8 cellular contexts compared by ENCODE assay signal in genomic region chr5:52948418-52949076, GRCh38. TPM values are rescaled to one million over a fixed set of nuclear protein-coding genes. Genes with fewer than 3 reads are reported as not detected.
DNase-seq lines count a peak whose midpoint lies in the region; ATAC-seq and TF ChIP-seq lines count a peak whose summit lies in the region.

No MANE protein-coding gene starts in this region.

- no peaks in the 10 kb centered on the region for H3K79me1 ChIP-seq in neuronal stem cell (ENCODE audit: low read depth, low read length)

- peak; percentile 98 for ATAC-seq in DND-41 (ENCODE audit: insufficient read depth, low read depth)
- ATAC-seq in GM21447 (IDR thresholded peaks at IDR 0.05; ENCODE audit: unreplicated experiment): peak; percentile 99

- no peak overlapping the region for H3K14ac ChIP-seq in neuronal stem cell (ENCODE audit: low read length)

- H3K9ac ChIP-seq in DND-41 (ENCODE audit: low read depth, low read length) (peak overlapping the region; percentile 13; the same call in 1 of the 2 replicates), OCI-LY1 (ENCODE audit: low read length) (no peak overlapping the region), fibroblast of lung (ENCODE audit: insufficient read depth, low read length) (no peak overlapping the region), neuronal stem cell (ENCODE audit: low read depth, low read length, poor library complexity) (no peak overlapping the region)

- WGBS in neuronal stem cell (ENCODE audit: extremely low coverage in 2 of 2, insufficient read length in 2 of 2, insufficient replicate concordance in 1 of 2), 2 donors: no CpG with 5 or more reads among the region's 1 CpG
- WGBS in tibial nerve, 2 donors: 25 to 46% methylated on average over 1 of the region's 1 CpG

- TF ChIP-seq CTCF in DND-41 (IDR thresholded peaks at IDR 0.05; ENCODE audit: borderline replicate concordance, extremely low read depth, low read length, poor library complexity, severe bottlenecking) (peak; percentile 94), OCI-LY1 (IDR thresholded peaks at IDR 0.05; ENCODE audit: low read length) (peak; percentile 74), fibroblast of lung (conservative IDR thresholded peaks at IDR 0.05 in 1 of 2, IDR thresholded peaks at IDR 0.05 in 1 of 2; ENCODE audit: low read depth in 1 of 2, low read length in 2 of 2) (peak; percentile 78 to 80), tibial nerve (IDR thresholded peaks at IDR 0.05) (peak; percentile 68 to 88 (median 81))

- H3K18ac ChIP-seq in neuronal stem cell (ENCODE audit: low read length): no peak overlapping the region

- peak overlapping the region; percentile 64 for H2AFZ ChIP-seq in DND-41 (ENCODE audit: low read depth, low read length)
- H2AFZ ChIP-seq in OCI-LY1 (ENCODE audit: low read length): no peak overlapping the region
- no peak overlapping the region for H2AFZ ChIP-seq in fibroblast of lung (ENCODE audit: low read length)
- peak overlapping the region; percentile 46 for H2AFZ ChIP-seq in neuronal stem cell (ENCODE audit: low read length)

- TF ChIP-seq EP300 in tibial nerve (IDR thresholded peaks at IDR 0.05): peak in 1 of 2 donors; percentile 26

- no peak for TF ChIP-seq POLR2A in tibial nerve (IDR thresholded peaks at IDR 0.05)

- H3K4me1 ChIP-seq in DND-41 (ENCODE audit: insufficient read depth, low read length) (peaks cover 27% of the 10 kb centered on the region), OCI-LY1 (ENCODE audit: insufficient read depth, low read length, severe bottlenecking) (no peaks in the 10 kb centered on the region), fibroblast of lung (ENCODE audit: control insufficient read depth, extremely low read depth, insufficient read depth, low read length) (peaks cover 7% of the 10 kb centered on the region), neuronal stem cell (ENCODE audit: control insufficient read depth in 2 of 2, insufficient read depth in 1 of 2, low read depth in 1 of 2, low read length in 2 of 2) (no peaks in the 10 kb centered on the region), tibial nerve (peaks cover 0 to 42% (median 0%) of the 10 kb centered on the region in 4 donors)

- no peak overlapping the region for H3K23ac ChIP-seq in neuronal stem cell (ENCODE audit: low read depth, low read length, poor library complexity)

- H3K4me2 ChIP-seq in DND-41 (ENCODE audit: insufficient read depth, low read length) (peak overlapping the region; percentile 4; the same call in 1 of the 2 replicates), OCI-LY1 (ENCODE audit: low read length) (no peak overlapping the region), fibroblast of lung (ENCODE audit: extremely low read depth, insufficient read depth, low read length) (no peak overlapping the region), neuronal stem cell (ENCODE audit: insufficient read depth, low read length, poor library complexity, severe bottlenecking) (no peak overlapping the region)

- no peak overlapping the region for H3K4ac ChIP-seq in neuronal stem cell (ENCODE audit: low read length)

- no peaks in the 10 kb centered on the region for H3K9me3 ChIP-seq in DND-41 (ENCODE audit: insufficient read depth, low read length, severe bottlenecking)
- H3K9me3 ChIP-seq in OCI-LY1 (ENCODE audit: low read length): no peaks in the 10 kb centered on the region
- H3K9me3 ChIP-seq in fibroblast of lung (ENCODE audit: control insufficient read depth, insufficient read depth, low read depth, low read length): no peaks in the 10 kb centered on the region
- no peaks in the 10 kb centered on the region for H3K9me3 ChIP-seq in neuronal stem cell (replicated peaks in 1 of 2; ENCODE audit: control insufficient read depth in 2 of 2, insufficient read depth in 1 of 2, low read depth in 1 of 2, low read length in 2 of 2)
- H3K9me3 ChIP-seq in tibial nerve: no peaks in the 10 kb centered on the region

- no peaks in the 10 kb centered on the region for H3K9me2 ChIP-seq in OCI-LY1 (ENCODE audit: low read depth, low read length)

- no peak overlapping the region for H2AK5ac ChIP-seq in neuronal stem cell (ENCODE audit: low read depth, low read length)

- H2BK5ac ChIP-seq in neuronal stem cell (ENCODE audit: low read length): no peak overlapping the region

- H3K4me3 ChIP-seq in DND-41 (ENCODE audit: low read depth in 1 of 2, low read length in 2 of 2): no peak overlapping the region
- H3K4me3 ChIP-seq in OCI-LY1 (ENCODE audit: low read depth, low read length, poor library complexity, severe bottlenecking): no peak overlapping the region
- no peak overlapping the region for H3K4me3 ChIP-seq in fibroblast of lung (replicated peaks in 1 of 4; ENCODE audit: control extremely low read depth in 1 of 4, insufficient read depth in 1 of 4, low read depth in 3 of 4, low read length in 4 of 4)
- no peak overlapping the region for H3K4me3 ChIP-seq in neuronal stem cell (ENCODE audit: low read length in 2 of 2)
- no peak overlapping the region for H3K4me3 ChIP-seq in tibial nerve

- no peak overlapping the region for H4K8ac ChIP-seq in neuronal stem cell (ENCODE audit: low read depth, low read length)

- H3K79me2 ChIP-seq in DND-41 (ENCODE audit: insufficient read depth, low read length): no peaks in the 10 kb centered on the region
- H3K79me2 ChIP-seq in OCI-LY1 (ENCODE audit: insufficient read depth, low read length): no peaks in the 10 kb centered on the region
- no peaks in the 10 kb centered on the region for H3K79me2 ChIP-seq in fibroblast of lung (ENCODE audit: control insufficient read depth, insufficient read depth, low read length)

- no peak overlapping the region for H2BK15ac ChIP-seq in neuronal stem cell (ENCODE audit: low read length)

- H4K91ac ChIP-seq in neuronal stem cell (ENCODE audit: low read depth, low read length, poor library complexity): no peak overlapping the region

- DNase-seq in DND-41 (peak; percentile 78), HS-5 (ENCODE audit: low read depth) (peak; percentile 70), fibroblast of lung (ENCODE audit: low read depth in 2 of 2) (peak; percentile 77 to 90), neuronal stem cell (ENCODE audit: low spot score) (peak; percentile 50), tibial nerve (ENCODE audit: low spot score in 2 of 2) (peak; percentile 21 to 90)
- peak; percentile 31 for DNase-seq in activated T-cell treated with anti-CD3 and anti-CD28 coated beads, Interleukin-2, amount 50 U/mL, for 1 hour

- no peaks in the 10 kb centered on the region for H4K20me1 ChIP-seq in DND-41 (ENCODE audit: insufficient read depth, low read length)
- H4K20me1 ChIP-seq in OCI-LY1 (ENCODE audit: insufficient read depth, low read length): no peaks in the 10 kb centered on the region
- no peaks in the 10 kb centered on the region for H4K20me1 ChIP-seq in fibroblast of lung (ENCODE audit: control insufficient read depth, extremely low read depth, insufficient read depth, low read length)

- no peak overlapping the region for H2BK12ac ChIP-seq in neuronal stem cell (ENCODE audit: low read length)

- H3K36me3 ChIP-seq in DND-41 (ENCODE audit: insufficient read depth, low read length) (peaks cover 18% of the 10 kb centered on the region), OCI-LY1 (ENCODE audit: insufficient read depth, low read length) (no peaks in the 10 kb centered on the region), fibroblast of lung (ENCODE audit: control insufficient read depth, insufficient read depth, low read length) (no peaks in the 10 kb centered on the region), neuronal stem cell (replicated peaks in 1 of 2; ENCODE audit: control insufficient read depth in 2 of 2, insufficient read depth in 2 of 2, low read length in 2 of 2) (no peaks in the 10 kb centered on the region), tibial nerve (peaks cover 0 to 6% (median 0%) of the 10 kb centered on the region in 3 donors)

- peak overlapping the region; percentile 70 for H3K27ac ChIP-seq in DND-41 (ENCODE audit: low read length)
- H3K27ac ChIP-seq in OCI-LY1 (ENCODE audit: low read depth, low read length, poor library complexity, severe bottlenecking): no peak overlapping the region
- H3K27ac ChIP-seq in fibroblast of lung (ENCODE audit: insufficient read depth, low read length): no peak overlapping the region
- H3K27ac ChIP-seq in neuronal stem cell (replicated peaks; ENCODE audit: low read length): no peak overlapping the region
- H3K27ac ChIP-seq in tibial nerve: peak overlapping the region in 2 of 4 donors; percentile 32 to 47

- H2BK120ac ChIP-seq in neuronal stem cell (ENCODE audit: low read depth, low read length): no peak overlapping the region

- H3K27me3 ChIP-seq in DND-41 (ENCODE audit: insufficient read depth, low read length, poor library complexity) (no peaks in the 10 kb centered on the region), OCI-LY1 (ENCODE audit: insufficient read depth, low read length) (no peaks in the 10 kb centered on the region), fibroblast of lung (ENCODE audit: control insufficient read depth, insufficient read depth, low read length) (no peaks in the 10 kb centered on the region), neuronal stem cell (ENCODE audit: control insufficient read depth in 3 of 3, insufficient read depth in 3 of 3, low read depth in 1 of 3, low read length in 3 of 3) (no peaks in the 10 kb centered on the region), tibial nerve (no peaks in the 10 kb centered on the region)

- no peaks in the 10 kb centered on the region for H3F3A ChIP-seq in OCI-LY1 (ENCODE audit: insufficient read depth, low read length)

RNA-seq across cellular contexts. Expression of gene ITGA2, which starts 40.6 kb away (rescaled TPM):
- total RNA-seq in fibroblast of lung (50.1 and 75.5 TPM in 2 replicates), tibial nerve (1 to 10 TPM; 3.7 to 6.1 (median 5.4) TPM)
- 9.4 and 32.9 TPM in 2 replicates for polyA plus RNA-seq in fibroblast of lung
- 6.2 and 20.8 TPM in 2 replicates for polyA plus RNA-seq in fibroblast of lung (2012)
- 15.9 and 34.7 TPM in 2 replicates for polyA minus RNA-seq in fibroblast of lung (ENCODE audit: low replicate concordance)
- polyA plus RNA-seq in neuronal stem cell (2013, experiment 1 of 2): 2.0 TPM
- 2.0 TPM for polyA plus RNA-seq in neuronal stem cell (2013, experiment 2 of 2)

Comparison
In these comparisons a context has a peak if more than half of its experiments do, and no peak if none do; other contexts are left out.
1. DNase-seq: peak in every context shown above with its lines; median percentile 84 in fibroblast of lung; 78 in DND-41; 70 in HS-5; 56 in tibial nerve; 50 in neuronal stem cell; 31 in activated T-cell treated with anti-CD3 and anti-CD28 coated beads, Interleukin-2, amount 50 U/mL, for 1 hour.
2. H2AFZ ChIP-seq: peak in DND-41 (single experiment) and neuronal stem cell (single experiment); none in OCI-LY1 (single experiment) and fibroblast of lung (single experiment).
3. Peak in every context shown above with its lines, with median percentiles within 50 percentile points of each other: CTCF ChIP-seq.